1 cellular context compared by ENCODE assay signal in genomic region chr1:227889863-227890405, GRCh38.
TF ChIP-seq lines count a peak whose summit lies in the region.

No MANE protein-coding gene starts in this region.

TF ChIP-seq in SK-N-SH, 30 proteins besides CTCF, POLR2A, EP300 and RAD21 (continued from another document):
- TF ChIP-seq, protein P1, sequence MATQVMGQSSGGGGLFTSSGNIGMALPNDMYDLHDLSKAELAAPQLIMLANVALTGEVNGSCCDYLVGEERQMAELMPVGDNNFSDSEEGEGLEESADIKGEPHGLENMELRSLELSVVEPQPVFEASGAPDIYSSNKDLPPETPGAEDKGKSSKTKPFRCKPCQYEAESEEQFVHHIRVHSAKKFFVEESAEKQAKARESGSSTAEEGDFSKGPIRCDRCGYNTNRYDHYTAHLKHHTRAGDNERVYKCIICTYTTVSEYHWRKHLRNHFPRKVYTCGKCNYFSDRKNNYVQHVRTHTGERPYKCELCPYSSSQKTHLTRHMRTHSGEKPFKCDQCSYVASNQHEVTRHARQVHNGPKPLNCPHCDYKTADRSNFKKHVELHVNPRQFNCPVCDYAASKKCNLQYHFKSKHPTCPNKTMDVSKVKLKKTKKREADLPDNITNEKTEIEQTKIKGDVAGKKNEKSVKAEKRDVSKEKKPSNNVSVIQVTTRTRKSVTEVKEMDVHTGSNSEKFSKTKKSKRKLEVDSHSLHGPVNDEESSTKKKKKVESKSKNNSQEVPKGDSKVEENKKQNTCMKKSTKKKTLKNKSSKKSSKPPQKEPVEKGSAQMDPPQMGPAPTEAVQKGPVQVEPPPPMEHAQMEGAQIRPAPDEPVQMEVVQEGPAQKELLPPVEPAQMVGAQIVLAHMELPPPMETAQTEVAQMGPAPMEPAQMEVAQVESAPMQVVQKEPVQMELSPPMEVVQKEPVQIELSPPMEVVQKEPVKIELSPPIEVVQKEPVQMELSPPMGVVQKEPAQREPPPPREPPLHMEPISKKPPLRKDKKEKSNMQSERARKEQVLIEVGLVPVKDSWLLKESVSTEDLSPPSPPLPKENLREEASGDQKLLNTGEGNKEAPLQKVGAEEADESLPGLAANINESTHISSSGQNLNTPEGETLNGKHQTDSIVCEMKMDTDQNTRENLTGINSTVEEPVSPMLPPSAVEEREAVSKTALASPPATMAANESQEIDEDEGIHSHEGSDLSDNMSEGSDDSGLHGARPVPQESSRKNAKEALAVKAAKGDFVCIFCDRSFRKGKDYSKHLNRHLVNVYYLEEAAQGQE (IDR thresholded peaks at IDR 0.05; ENCODE audit: low read depth, low read length), result no peak
- TF ChIP-seq YY1 (IDR thresholded peaks at IDR 0.05; ENCODE audit: low read depth) (no peak), FOSL2 (IDR thresholded peaks at IDR 0.05; ENCODE audit: borderline replicate concordance, low read depth) (no peak), SIN3A (IDR thresholded peaks at IDR 0.05; ENCODE audit: borderline replicate concordance, low read depth, low read length) (no peak), ELF1 (IDR thresholded peaks at IDR 0.05) (no peak)
TF ChIP-seq in SK-N-SH: peak in this region for 0.
